In genomic region chr2:204686415-204686814, GRCh38 we compare ENCODE assay signal across 24 cellular contexts.
"Had no signal": no experiment of that assay in that cellular context is flagged by ENCODE, and none has a peak within 500 bp of the region (broad histone marks: within the 10 kb centered on the region; RNA-seq: fewer than 3 reads in every experiment).

No MANE protein-coding gene starts in this region.

- H3K27me3 ChIP-seq: ascending aorta, brain microvascular endothelial cell, left lung, right atrium auricular region, upper lobe of right lung had no signal

- H3K4me3 ChIP-seq: ascending aorta, left lung, lower lobe of right lung, right atrium auricular region, thoracic aorta, upper lobe of right lung had no signal

- DNase-seq: activated CD4-positive, alpha-beta memory T cell treated with anti-CD3 and anti-CD28 coated beads, Interleukin-2, amount 10 ng/mL, durations not matched to agents 7 days and 5 days; activated CD4-positive, alpha-beta T cell treated with anti-CD3 and anti-CD28 coated beads for 48 hours; activated CD8-positive, alpha-beta memory T cell treated with anti-CD3 and anti-CD28 coated beads, Interleukin-2, amount 50 U/mL, for 48 hours; activated gamma-delta T cell; activated naive CD4-positive, alpha-beta T cell treated with anti-CD3 and anti-CD28 coated beads, Interleukin-2, amount 10 ng/mL, durations not matched to agents 7 days and 5 days; activated naive CD8-positive, alpha-beta T cell treated with anti-CD3 and anti-CD28 coated beads, Interleukin-2, amount 10 ng/mL, durations not matched to agents 7 days and 5 days; activated T-cell treated with anti-CD3 and anti-CD28 coated beads, Interleukin-2, amount 50 U/mL, for 24 hours; brain microvascular endothelial cell; cortex of kidney; foreskin melanocyte; left lung; lower lobe of right lung; mesenchymal stem cell; stimulated activated CD4-positive, alpha-beta T cell treated with anti-CD3 and anti-CD28 coated beads, Interleukin-4, amount 100 ng/mL, for 24 hours; T-helper 9 cell; upper lobe of right lung; WERI-Rb-1 had no signal

- ATAC-seq: activated CD4-positive, CD25-positive, alpha-beta regulatory T cell treated with anti-CD3 and anti-CD28 coated beads, Interleukin-2, amount 50 U/mL, for 24 hours; left lung; lower lobe of right lung; natural killer cell treated with Interleukin-12 subunit alpha and Interleukin-12 subunit beta and Interleukin-15 and Interleukin-18, amount 100 ng/mL, for 72 hours; stimulated activated effector memory CD8-positive, alpha-beta T cell treated with anti-CD3 and anti-CD28 coated beads, Interleukin-12 subunit alpha, Interleukin-12 subunit beta, amount 100 ng/mL, for 72 hours; upper lobe of right lung had no signal

- H3K36me3 ChIP-seq: ascending aorta, brain microvascular endothelial cell, left lung, lower lobe of right lung, right atrium auricular region, thoracic aorta, upper lobe of right lung, WERI-Rb-1 had no signal

- H3K27ac Mint-ChIP-seq: activated CD4-positive, alpha-beta memory T cell treated with anti-CD3 and anti-CD28 coated beads, Interleukin-2, amount 10 ng/mL, durations not matched to agents 7 days and 5 days; activated naive CD4-positive, alpha-beta T cell treated with anti-CD3 and anti-CD28 coated beads, Interleukin-2, amount 10 ng/mL, durations not matched to agents 7 days and 5 days; activated naive CD8-positive, alpha-beta T cell treated with anti-CD3 and anti-CD28 coated beads, Interleukin-2, amount 10 ng/mL, durations not matched to agents 7 days and 5 days; activated T-cell treated with anti-CD3 and anti-CD28 coated beads, Interleukin-2, amount 50 U/mL, for 24 hours; natural killer cell treated with Interleukin-12 subunit alpha and Interleukin-12 subunit beta and Interleukin-15 and Interleukin-18, amount 100 ng/mL, for 72 hours; stimulated activated effector memory CD8-positive, alpha-beta T cell treated with anti-CD3 and anti-CD28 coated beads, Interleukin-12 subunit alpha, Interleukin-12 subunit beta, amount 100 ng/mL, for 72 hours; stimulated activated naive CD8-positive, alpha-beta T cell treated with anti-CD3 and anti-CD28 coated beads, Interleukin-15, Interleukin-2, amounts not matched to agents 100 ng/mL and 50 ng/mL, for 24 hours had no signal

- H3K4me1 Mint-ChIP-seq: activated CD4-positive, alpha-beta memory T cell treated with anti-CD3 and anti-CD28 coated beads, Interleukin-2, amount 10 ng/mL, durations not matched to agents 7 days and 5 days; activated naive CD4-positive, alpha-beta T cell treated with anti-CD3 and anti-CD28 coated beads, Interleukin-2, amount 10 ng/mL, durations not matched to agents 7 days and 5 days; activated naive CD8-positive, alpha-beta T cell treated with anti-CD3 and anti-CD28 coated beads, Interleukin-2, amount 10 ng/mL, durations not matched to agents 7 days and 5 days; stimulated activated effector memory CD8-positive, alpha-beta T cell treated with anti-CD3 and anti-CD28 coated beads, Interleukin-12 subunit alpha, Interleukin-12 subunit beta, amount 100 ng/mL, for 72 hours had no signal

- H3K27ac ChIP-seq: ascending aorta, brain microvascular endothelial cell, left lung, lower lobe of right lung, right atrium auricular region, thoracic aorta, upper lobe of right lung, WERI-Rb-1 had no signal

- H3K36me3 Mint-ChIP-seq: activated naive CD4-positive, alpha-beta T cell treated with anti-CD3 and anti-CD28 coated beads, Interleukin-2, amount 10 ng/mL, durations not matched to agents 7 days and 5 days; activated naive CD8-positive, alpha-beta T cell treated with anti-CD3 and anti-CD28 coated beads, Interleukin-2, amount 10 ng/mL, durations not matched to agents 7 days and 5 days; natural killer cell treated with Interleukin-12 subunit alpha and Interleukin-12 subunit beta and Interleukin-15 and Interleukin-18, amount 100 ng/mL, for 72 hours; stimulated activated effector memory CD8-positive, alpha-beta T cell treated with anti-CD3 and anti-CD28 coated beads, Interleukin-12 subunit alpha, Interleukin-12 subunit beta, amount 100 ng/mL, for 72 hours had no signal

- H3K4me1 ChIP-seq: left lung had no signal

- H3K27me3 Mint-ChIP-seq: activated CD4-positive, alpha-beta memory T cell treated with anti-CD3 and anti-CD28 coated beads, Interleukin-2, amount 10 ng/mL, durations not matched to agents 7 days and 5 days; activated naive CD8-positive, alpha-beta T cell treated with anti-CD3 and anti-CD28 coated beads, Interleukin-2, amount 10 ng/mL, durations not matched to agents 7 days and 5 days; activated T-cell treated with anti-CD3 and anti-CD28 coated beads, Interleukin-2, amount 50 U/mL, for 24 hours; natural killer cell treated with Interleukin-12 subunit alpha and Interleukin-12 subunit beta and Interleukin-15 and Interleukin-18, amount 100 ng/mL, for 72 hours; stimulated activated naive CD8-positive, alpha-beta T cell treated with anti-CD3 and anti-CD28 coated beads, Interleukin-15, Interleukin-2, amounts not matched to agents 100 ng/mL and 50 ng/mL, for 24 hours had no signal

- H3K9me3 Mint-ChIP-seq: activated CD4-positive, alpha-beta memory T cell treated with anti-CD3 and anti-CD28 coated beads, Interleukin-2, amount 10 ng/mL, durations not matched to agents 7 days and 5 days; activated naive CD4-positive, alpha-beta T cell treated with anti-CD3 and anti-CD28 coated beads, Interleukin-2, amount 10 ng/mL, durations not matched to agents 7 days and 5 days; activated naive CD8-positive, alpha-beta T cell treated with anti-CD3 and anti-CD28 coated beads, Interleukin-2, amount 10 ng/mL, durations not matched to agents 7 days and 5 days; activated T-cell treated with anti-CD3 and anti-CD28 coated beads, Interleukin-2, amount 50 U/mL, for 24 hours; natural killer cell treated with Interleukin-12 subunit alpha and Interleukin-12 subunit beta and Interleukin-15 and Interleukin-18, amount 100 ng/mL, for 72 hours; stimulated activated effector memory CD8-positive, alpha-beta T cell treated with anti-CD3 and anti-CD28 coated beads, Interleukin-12 subunit alpha, Interleukin-12 subunit beta, amount 100 ng/mL, for 72 hours; stimulated activated naive CD8-positive, alpha-beta T cell treated with anti-CD3 and anti-CD28 coated beads, Interleukin-15, Interleukin-2, amounts not matched to agents 100 ng/mL and 50 ng/mL, for 24 hours had no signal

- H3K9me3 ChIP-seq: ascending aorta, left lung, lower lobe of right lung, right atrium auricular region, thoracic aorta, upper lobe of right lung had no signal

- H3K4me3 Mint-ChIP-seq: activated CD4-positive, alpha-beta memory T cell treated with anti-CD3 and anti-CD28 coated beads, Interleukin-2, amount 10 ng/mL, durations not matched to agents 7 days and 5 days; activated naive CD4-positive, alpha-beta T cell treated with anti-CD3 and anti-CD28 coated beads, Interleukin-2, amount 10 ng/mL, durations not matched to agents 7 days and 5 days; activated naive CD8-positive, alpha-beta T cell treated with anti-CD3 and anti-CD28 coated beads, Interleukin-2, amount 10 ng/mL, durations not matched to agents 7 days and 5 days; activated T-cell treated with anti-CD3 and anti-CD28 coated beads, Interleukin-2, amount 50 U/mL, for 24 hours; natural killer cell treated with Interleukin-12 subunit alpha and Interleukin-12 subunit beta and Interleukin-15 and Interleukin-18, amount 100 ng/mL, for 72 hours; stimulated activated effector memory CD8-positive, alpha-beta T cell treated with anti-CD3 and anti-CD28 coated beads, Interleukin-12 subunit alpha, Interleukin-12 subunit beta, amount 100 ng/mL, for 72 hours; stimulated activated naive CD8-positive, alpha-beta T cell treated with anti-CD3 and anti-CD28 coated beads, Interleukin-15, Interleukin-2, amounts not matched to agents 100 ng/mL and 50 ng/mL, for 24 hours had no signal
